ENCODE assay signal across 8 cellular contexts in genomic region chr14:73825551-73826188, GRCh38. TPM values are rescaled to one million over a fixed set of nuclear protein-coding genes. Genes with fewer than 3 reads are reported as not detected.
A peak's percentile ranks its signal among the peaks of the same experiment; 100 is the strongest.
DNase-seq lines count a peak whose midpoint lies in the region; ATAC-seq and TF ChIP-seq lines count a peak whose summit lies in the region.

No MANE protein-coding gene starts in this region.

- TF ChIP-seq CTCF in AG09309 (IDR thresholded peaks at IDR 0.05; ENCODE audit: control insufficient read depth, insufficient read depth, low read depth, low read length, missing control alignments): peak; percentile 91
- peak; percentile 80 for TF ChIP-seq CTCF in glutamatergic neuron (IDR thresholded peaks at IDR 0.05; ENCODE audit: partially characterized antibody, unreplicated experiment)
- peak; percentile 76 to 92 (median 90) for TF ChIP-seq CTCF in upper lobe of left lung (IDR thresholded peaks at IDR 0.05)

- H3K4me1 ChIP-seq in upper lobe of left lung: peaks cover 0 to 10% (median 8%) of the 10 kb centered on the region in 4 donors

- no peak overlapping the region for H3K27ac Mint-ChIP-seq in glutamatergic neuron (ENCODE audit: unreplicated experiment)

- peak; percentile 98 for ATAC-seq in SK-N-SH treated with all-trans-retinoic acid at 6 μM for 48 hours
- ATAC-seq in upper lobe of left lung (ENCODE audit: low FRiP score in 2 of 2): peak; percentile 95 to 97

- H3K9me3 ChIP-seq in upper lobe of left lung: no peaks in the 10 kb centered on the region

- H3K9me3 Mint-ChIP-seq in glutamatergic neuron (ENCODE audit: unreplicated experiment): peaks cover 2% of the 10 kb centered on the region

- no peak for TF ChIP-seq POLR2A in upper lobe of left lung (IDR thresholded peaks at IDR 0.05)

- H3K36me3 ChIP-seq in upper lobe of left lung: no peaks in the 10 kb centered on the region

- 19% methylated on average over 7 of the region's 7 CpGs for WGBS in upper lobe of left lung, 2 donors

- H3K27me3 Mint-ChIP-seq in glutamatergic neuron (ENCODE audit: unreplicated experiment): no peaks in the 10 kb centered on the region

- no peak overlapping the region for H3K27ac ChIP-seq in upper lobe of left lung

- H3K4me1 Mint-ChIP-seq in glutamatergic neuron (ENCODE audit: low read depth, unreplicated experiment): no peaks in the 10 kb centered on the region

- H3K4me3 ChIP-seq in AG09309 (ENCODE audit: control insufficient read depth, low read depth, low read length) (no peak overlapping the region), upper lobe of left lung (no peak overlapping the region)

- no peaks in the 10 kb centered on the region for H3K27me3 ChIP-seq in upper lobe of left lung

- no peak for TF ChIP-seq EP300 in upper lobe of left lung (IDR thresholded peaks at IDR 0.05)

- H3K36me3 Mint-ChIP-seq in glutamatergic neuron (ENCODE audit: unreplicated experiment): no peaks in the 10 kb centered on the region

- DNase-seq in AG09309 (ENCODE audit: low read depth): peak; percentile 28
- DNase-seq in GM19240 (ENCODE audit: insufficient read length, low spot score): peak; percentile 77
- DNase-seq in NCI-H1092 (lab: John Stamatoyannopoulos, UW): peak; percentile 79
- DNase-seq in activated naive CD4-positive, alpha-beta T cell treated with Interleukin-2 at 50 U/mL for 16 hours: peak; percentile 79
- peak; percentile 86 for DNase-seq in glutamatergic neuron
- DNase-seq in pons (ENCODE audit: low spot score): peak; percentile 79
- peak; percentile 58 to 93 for DNase-seq in upper lobe of left lung

- H3K4me3 Mint-ChIP-seq in glutamatergic neuron (ENCODE audit: unreplicated experiment): no peak overlapping the region

TF ChIP-seq in SK-N-SH treated with all-trans-retinoic acid at 6 μM for 48 hours, 23 proteins besides CTCF, POLR2A, EP300 and RAD21:
- TF ChIP-seq ISL1 (CRISPR knock-in tag; IDR thresholded peaks at IDR 0.05) (peak; percentile 62), PATZ1 (CRISPR knock-in tag; IDR thresholded peaks at IDR 0.05; ENCODE audit: borderline replicate concordance) (no peak)

RNA-seq across cellular contexts. Expression of gene PTGR2, which starts 26.0 kb away (rescaled TPM):
- total RNA-seq in glutamatergic neuron (ENCODE audit: unreplicated experiment) (8.7 TPM), upper lobe of left lung (10 to 100 TPM in 3 of 6 donors, 1 to 10 TPM in 3; 4.3 to 15.0 (median 8.8) TPM)

Comparison
In these comparisons a context has a peak if more than half of its experiments do, and no peak if none do; other contexts are left out.
1. DNase-seq: peak in every context shown above with its lines; median percentile 86 in glutamatergic neuron; 79 in NCI-H1092; 79 in activated naive CD4-positive, alpha-beta T cell treated with Interleukin-2 at 50 U/mL for 16 hours; 79 in pons; 77 in GM19240; 76 in upper lobe of left lung; 28 in AG09309.